Comparison of ENCODE assay signal across 10 cellular contexts in the genomic region with DNA sequence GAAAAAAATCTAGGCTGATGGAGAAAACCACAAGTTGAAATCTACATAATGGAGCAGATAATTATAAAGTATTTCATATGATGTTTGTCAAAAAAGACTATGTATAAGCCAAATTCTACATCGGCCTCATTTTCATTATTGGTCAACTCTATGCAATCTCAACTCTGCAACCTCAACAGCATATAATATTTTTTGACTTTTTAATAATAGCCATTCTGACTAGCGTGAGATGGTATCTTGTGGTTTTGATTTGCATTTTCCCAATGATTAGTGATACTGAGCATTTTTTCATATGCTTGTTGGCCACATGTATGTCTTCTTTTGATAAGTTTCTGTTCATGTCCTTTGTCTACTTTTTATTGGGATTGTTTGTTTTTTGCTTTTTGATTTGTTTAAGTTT.
"Had no signal": no experiment of that assay in that cellular context is flagged by ENCODE, and none has a peak within 500 bp of the region (broad histone marks: within the 10 kb centered on the region; RNA-seq: fewer than 3 reads in every experiment).

No MANE protein-coding gene starts in this region.

- DNase-seq: IMR-90, Karpas-422, Kasumi-1, KBM-7, KG1 had no signal

- ATAC-seq: HepG2, K562 had no signal

- H3K27ac ChIP-seq: HL-60, KMS-11 had no signal

- FAIRE-seq: HepG2, HTR-8/SVneo, K562 had no signal

- H3K9ac ChIP-seq: KMS-11 had no signal

- H3K4me2 ChIP-seq: KMS-11 had no signal

- H3K4me3 ChIP-seq: K562 had no signal
